ENCODE assay signal across 12 cellular contexts in the genomic region with DNA sequence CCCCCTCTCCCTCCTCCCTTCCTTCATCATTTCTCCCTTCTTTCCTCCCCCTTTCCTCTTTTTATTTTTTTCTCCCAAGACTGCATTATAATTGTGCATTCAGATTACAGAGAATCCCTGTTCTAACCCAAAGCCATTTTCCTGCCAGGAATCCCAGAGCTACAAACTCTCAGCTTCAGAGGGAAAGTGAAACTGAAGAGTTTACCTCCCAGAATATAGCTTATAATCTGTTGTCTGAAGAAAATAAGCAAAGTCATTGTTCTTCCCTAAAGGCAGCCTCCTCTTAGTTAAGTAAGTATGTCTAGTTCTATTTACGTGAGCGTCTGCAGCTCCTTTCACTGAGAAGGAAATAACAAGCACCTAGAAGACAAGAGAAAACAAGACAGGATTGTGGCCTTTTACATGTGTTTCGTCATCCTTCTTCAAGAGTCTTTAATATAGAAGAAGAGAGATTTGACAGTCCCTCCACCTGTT.
DNase-seq lines count a peak whose midpoint lies in the region; ATAC-seq and TF ChIP-seq lines count a peak whose summit lies in the region.
"Had no signal": no experiment of that assay in that cellular context is flagged by ENCODE, and none has a peak within 500 bp of the region (broad histone marks: within the 10 kb centered on the region; RNA-seq: fewer than 3 reads in every experiment).

No MANE protein-coding gene starts in this region.

- H3K4me2 ChIP-seq in PC-9 (no peak overlapping the region), parathyroid adenoma (ENCODE audit: low read length) (no peak overlapping the region)

- H3K9me2 ChIP-seq in PC-9 (ENCODE audit: insufficient read depth), result no peaks in the 10 kb centered on the region

- no peak for DNase-seq in T-helper 2 cell treated with Interferon-gamma antibody and Interleukin-4, amounts not matched to agents 5 μg/mL and 100 μg/mL, for 36 hours (ENCODE audit: low spot score)
- no peak for DNase-seq in T-helper 2 cell
- DNase-seq in PC-9, result no peak
- peak; percentile 6 for DNase-seq in epithelial cell of esophagus (ENCODE audit: low read depth)
- no peak for DNase-seq in cerebellar nuclear complex (lab: John Stamatoyannopoulos, UW)
- DNase-seq: ACHN, NCI-H1092 treated with DMSO at 0.1 percent for 48 hours, NCI-H526 had no signal

- peak overlapping the region; percentile 76 for H3K4me3 Mint-ChIP-seq in T-helper 2 cell treated with Interferon-gamma antibody and Interleukin-4, amounts not matched to agents 5 μg/mL and 100 μg/mL, for 36 hours
- H3K4me3 Mint-ChIP-seq: activated T-helper 17 cell treated with anti-CD3 and anti-CD28 coated beads, Interleukin-2, amount 50 U/mL, for 72 hours had no signal

- TF ChIP-seq CTCF in PC-9 (conservative IDR thresholded peaks at IDR 0.05) (no peak), epithelial cell of esophagus (IDR thresholded peaks at IDR 0.05; ENCODE audit: insufficient read depth, low read depth, low read length, missing control alignments) (no peak), parathyroid adenoma (IDR thresholded peaks at IDR 0.05) (no peak)

- H3K27ac Mint-ChIP-seq in T-helper 2 cell treated with Interferon-gamma antibody and Interleukin-4, amounts not matched to agents 5 μg/mL and 100 μg/mL, for 36 hours, result peak overlapping the region; percentile 69
- H3K27ac Mint-ChIP-seq: activated T-helper 17 cell treated with anti-CD3 and anti-CD28 coated beads, Interleukin-2, amount 50 U/mL, for 72 hours had no signal

- H3K27me3 Mint-ChIP-seq in T-helper 2 cell treated with Interferon-gamma antibody and Interleukin-4, amounts not matched to agents 5 μg/mL and 100 μg/mL, for 36 hours (ENCODE audit: low read depth), result peaks cover 2% of the 10 kb centered on the region
- H3K27me3 Mint-ChIP-seq: activated T-helper 17 cell treated with anti-CD3 and anti-CD28 coated beads, Interleukin-2, amount 50 U/mL, for 72 hours had no signal

- CTCF ChIA-PET in PC-9 (lab: Charles Lee), result no interaction called here

- H3K4me3 ChIP-seq in PC-9 (no peak overlapping the region), epithelial cell of esophagus (ENCODE audit: low read length) (no peak overlapping the region), parathyroid adenoma (ENCODE audit: low read depth, low read length) (no peak overlapping the region)

- H3K36me3 ChIP-seq in PC-9 (ENCODE audit: low read depth) (no peaks in the 10 kb centered on the region), parathyroid adenoma (ENCODE audit: control insufficient read depth, insufficient read depth, low read length) (no peaks in the 10 kb centered on the region)

- H3K9me3 Mint-ChIP-seq in T-helper 2 cell treated with Interferon-gamma antibody and Interleukin-4, amounts not matched to agents 5 μg/mL and 100 μg/mL, for 36 hours, result no peaks in the 10 kb centered on the region
- H3K9me3 Mint-ChIP-seq: activated T-helper 17 cell treated with anti-CD3 and anti-CD28 coated beads, Interleukin-2, amount 50 U/mL, for 72 hours had no signal

- H3K36me3 Mint-ChIP-seq in T-helper 2 cell treated with Interferon-gamma antibody and Interleukin-4, amounts not matched to agents 5 μg/mL and 100 μg/mL, for 36 hours (ENCODE audit: low read depth), result no peaks in the 10 kb centered on the region

- ATAC-seq in HG03432 (IDR thresholded peaks at IDR 0.05; ENCODE audit: unreplicated experiment) (no peak), HG03108 (IDR thresholded peaks at IDR 0.05; ENCODE audit: unreplicated experiment) (no peak)
- ATAC-seq: activated T-helper 17 cell treated with anti-CD3 and anti-CD28 coated beads, Interleukin-2, amount 50 U/mL, for 72 hours had no signal

- H3K4me1 Mint-ChIP-seq in T-helper 2 cell treated with Interferon-gamma antibody and Interleukin-4, amounts not matched to agents 5 μg/mL and 100 μg/mL, for 36 hours (ENCODE audit: low read depth), result peaks cover 16% of the 10 kb centered on the region
- H3K4me1 Mint-ChIP-seq: activated T-helper 17 cell treated with anti-CD3 and anti-CD28 coated beads, Interleukin-2, amount 50 U/mL, for 72 hours had no signal

- intact Hi-C loops in PC-9 (cut with micrococcal nuclease; ENCODE audit: unreplicated experiment), result no loop called here

- H3K4me1 ChIP-seq in PC-9 (replicated peaks; ENCODE audit: insufficient read depth) (no peaks in the 10 kb centered on the region), parathyroid adenoma (no peaks in the 10 kb centered on the region)

- H3K9ac ChIP-seq in parathyroid adenoma, result no peak overlapping the region

- H3K79me2 ChIP-seq in PC-9 (ENCODE audit: low read depth), result no peaks in the 10 kb centered on the region
- H3K79me2 ChIP-seq in parathyroid adenoma, result no peaks in the 10 kb centered on the region

- H3K27ac ChIP-seq in PC-9 (no peak overlapping the region), parathyroid adenoma (no peak overlapping the region)

- no peaks in the 10 kb centered on the region for H3F3A ChIP-seq in PC-9 (ENCODE audit: insufficient read depth, low read depth)

- POLR2A ChIA-PET in PC-9 (lab: Charles Lee; ENCODE audit: unreplicated experiment), result no interaction called here

- H4K20me1 ChIP-seq in PC-9 (ENCODE audit: insufficient read depth), result no peaks in the 10 kb centered on the region

- BruUV-seq in PC-9 (replicated peaks; lab: Mats Ljungman, UMichigan), result no TSS peak

- H3K27me3 ChIP-seq in PC-9 (ENCODE audit: insufficient read depth, low read depth) (peaks cover 5% of the 10 kb centered on the region; the same call in 1 of the 2 replicates), parathyroid adenoma (ENCODE audit: control insufficient read depth, insufficient read depth, low read length) (no peaks in the 10 kb centered on the region)

- H2AFZ ChIP-seq in PC-9 (peak overlapping the region; percentile 48; the same call in 1 of the 2 replicates), parathyroid adenoma (peak overlapping the region; percentile 0)

- H3K9me3 ChIP-seq in PC-9 (ENCODE audit: insufficient read depth, low read depth), result no peaks in the 10 kb centered on the region
- H3K9me3 ChIP-seq in parathyroid adenoma (ENCODE audit: control insufficient read depth, low read length), result no peaks in the 10 kb centered on the region
